Comparison of ENCODE assay signal across 6 cellular contexts in the genomic region with DNA sequence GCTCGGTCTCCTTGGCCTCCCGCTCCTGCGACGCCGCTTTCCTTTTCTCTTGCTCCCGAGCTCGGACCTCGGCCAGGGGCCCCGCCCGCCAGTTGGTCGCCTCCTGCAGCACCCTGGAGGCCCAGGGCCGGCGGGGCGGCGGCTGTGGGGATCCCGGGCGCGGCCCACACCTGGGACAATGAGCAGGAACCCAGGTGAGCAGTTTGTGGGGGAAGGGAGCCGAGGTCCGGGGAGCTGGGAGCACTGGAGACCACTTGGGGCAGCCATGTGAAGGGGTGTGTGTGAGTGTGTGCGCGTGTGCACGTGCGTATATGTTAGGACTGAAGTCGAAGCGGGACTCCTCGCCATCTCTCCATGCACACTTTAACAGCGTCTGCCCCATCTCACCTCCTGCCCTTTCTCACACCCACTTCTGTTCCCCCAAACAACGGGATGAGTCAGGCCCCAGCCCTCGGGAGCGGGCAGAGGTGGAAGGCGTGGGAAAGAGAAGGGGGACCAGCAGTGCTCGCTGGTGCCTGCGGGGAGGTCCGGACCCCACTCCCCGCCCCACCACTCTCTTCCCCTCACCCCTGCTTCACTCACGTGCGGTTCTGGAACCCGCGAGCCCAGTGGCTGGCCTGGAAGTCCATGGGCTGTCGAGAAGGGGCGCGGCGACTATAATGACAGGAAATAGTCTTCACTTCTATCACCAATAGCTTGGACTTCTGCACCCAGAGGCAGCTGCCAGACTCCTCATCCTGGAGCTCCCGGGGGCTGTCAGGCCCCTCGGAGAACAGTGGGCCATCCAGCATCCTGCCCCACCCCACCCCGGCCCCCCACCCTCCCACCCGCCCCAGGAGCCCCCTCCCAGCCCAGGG. TPM values are rescaled to one million over a fixed set of nuclear protein-coding genes. Genes with fewer than 3 reads are reported as not detected.
DNase-seq lines count a peak whose midpoint lies in the region; ATAC-seq and TF ChIP-seq lines count a peak whose summit lies in the region.

No MANE protein-coding gene starts in this region.

- H3K36me3 ChIP-seq in skeletal muscle tissue (ENCODE audit: control insufficient read depth in 3 of 3, insufficient read depth in 3 of 3, low read length in 3 of 3), result peaks cover 25 to 28% (median 27%) of the 10 kb centered on the region in 3 donors

- no peaks in the 10 kb centered on the region for H3K9me3 ChIP-seq in skeletal muscle tissue (ENCODE audit: control insufficient read depth in 3 of 3, low read length in 3 of 3)

- peaks cover 27 to 51% (median 47%) of the 10 kb centered on the region in 3 donors for H3K4me1 ChIP-seq in skeletal muscle tissue (ENCODE audit: control insufficient read depth in 3 of 3, insufficient read depth in 3 of 3, low read length in 3 of 3)

- no peak overlapping the region for H3K27ac ChIP-seq in skeletal muscle tissue (ENCODE audit: low read depth, low read length)

- H3K4me3 ChIP-seq in epithelial cell of esophagus (ENCODE audit: low read length) (peak overlapping the region; percentile 21), skeletal muscle tissue (ENCODE audit: low read length in 3 of 3) (peak overlapping the region; percentile 64 to 76 (median 67))

- peak; percentile 22 for DNase-seq in NCI-H526 treated with DMSO at 0.1 percent for 48 hours (lab: John Stamatoyannopoulos, UW)
- DNase-seq in epithelial cell of esophagus (ENCODE audit: low read depth), result no peak
- no peak for DNase-seq in NCI-H1436 treated with DMSO at 0.1 percent for 48 hours (lab: John Stamatoyannopoulos, UW)
- no peak for DNase-seq in Ammon's horn (ENCODE audit: low spot score)

- peak overlapping the region in 2 of 3 donors; percentile 36 to 69 for H3K9ac ChIP-seq in skeletal muscle tissue (ENCODE audit: low read depth in 1 of 3, low read length in 3 of 3)

- H3K27me3 ChIP-seq in skeletal muscle tissue (ENCODE audit: control insufficient read depth in 3 of 3, insufficient read depth in 3 of 3, low read length in 3 of 3), result peaks cover 12 to 36% (median 22%) of the 10 kb centered on the region in 3 donors

- peak; percentile 12 for ATAC-seq in GM18511 (IDR thresholded peaks at IDR 0.05; ENCODE audit: unreplicated experiment)

- TF ChIP-seq CTCF in epithelial cell of esophagus (IDR thresholded peaks at IDR 0.05; ENCODE audit: insufficient read depth, low read depth, low read length, missing control alignments), result no peak

RNA-seq across cellular contexts. Expression of a gene that starts 0.5 kb away (rescaled TPM):
- total RNA-seq in skeletal muscle tissue, result 18.8 TPM

RNA-seq across cellular contexts. Expression of a gene that starts 19.9 kb away (rescaled TPM):
- 41.8 TPM for total RNA-seq in skeletal muscle tissue

RNA-seq across cellular contexts. Expression of a gene that starts 20.6 kb away (rescaled TPM):
- not detected for total RNA-seq in skeletal muscle tissue

RNA-seq across cellular contexts. Expression of a gene that starts 27.2 kb away (rescaled TPM):
- 0.52 TPM for total RNA-seq in skeletal muscle tissue

RNA-seq across cellular contexts. Expression of a gene that starts 41.4 kb away (rescaled TPM):
- 19.8 TPM for total RNA-seq in skeletal muscle tissue
